ENCODE assay signal across 16 cellular contexts in genomic region chr14:51962678-51963077, GRCh38. TPM values are rescaled to one million over a fixed set of nuclear protein-coding genes. Genes with fewer than 3 reads are reported as not detected.
DNase-seq lines count a peak whose midpoint lies in the region; ATAC-seq, FAIRE-seq and TF ChIP-seq lines count a peak whose summit lies in the region.
"Had no signal": no experiment of that assay in that cellular context is flagged by ENCODE, and none has a peak within 500 bp of the region (broad histone marks: within the 10 kb centered on the region; RNA-seq: fewer than 3 reads in every experiment).

No MANE protein-coding gene starts in this region.

- peaks cover 20% of the 10 kb centered on the region for H3K9me3 ChIP-seq in CD4-positive, alpha-beta T cell (ENCODE audit: control insufficient read depth, low read length)
- H3K9me3 ChIP-seq in mesodermal cell (ENCODE audit: control insufficient read depth, low read length) = peaks cover 15% of the 10 kb centered on the region
- no peaks in the 10 kb centered on the region for H3K9me3 ChIP-seq in adrenal gland (replicated peaks in 1 of 3)
- H3K9me3 ChIP-seq: vagina had no signal

- WGBS in mesodermal cell (ENCODE audit: insufficient coverage in 2 of 2), 2 experiments = 50 to 80% methylated on average over 1 to 2 of the region's 3 CpGs
- 13 to 38% methylated on average over 3 of the region's 3 CpGs for WGBS in lower leg skin, 2 donors
- 14 to 27% (median 24%) methylated on average over 2 to 3 of the region's 3 CpGs for WGBS in adrenal gland, 4 donors

- POLR2A ChIA-PET in CD4-positive, alpha-beta T cell (lab: Charles Lee) = interaction anchor here (1.0 to 1.7 kb wide), 3 partner anchors 95 to 311 kb away, joined by 3 to 4 read pairs (median 4); partner anchors contain the start of gene FRMD6

- H3K27me3 ChIP-seq in CD4-positive, alpha-beta T cell (ENCODE audit: control insufficient read depth, insufficient read depth, low read length) = no peaks in the 10 kb centered on the region
- H3K27me3 ChIP-seq in bronchial epithelial cell (ENCODE audit: control insufficient read depth, insufficient read depth, low read length) (no peaks in the 10 kb centered on the region), adrenal gland (no peaks in the 10 kb centered on the region)
- H3K27me3 ChIP-seq: BLaER1, gastroesophageal sphincter, vagina had no signal

- peaks cover 92% of the 10 kb centered on the region for H3K36me3 Mint-ChIP-seq in CD4-positive, alpha-beta T cell (ENCODE audit: low read depth)

- peak overlapping the region; percentile 21 for H3K27ac ChIP-seq in CD4-positive, alpha-beta T cell (ENCODE audit: low read depth, low read length)
- H3K27ac ChIP-seq in mesodermal cell (ENCODE audit: low read depth, low read length, severe bottlenecking) = peak overlapping the region; percentile 46
- H3K27ac ChIP-seq in adrenal gland = no peak overlapping the region
- H3K27ac ChIP-seq: BLaER1, vagina had no signal

- ATAC-seq in CD4-positive, alpha-beta T cell (ENCODE audit: poor library complexity) = no peak
- ATAC-seq: gastroesophageal sphincter; GM12878; right cardiac atrium; stimulated activated naive B cell treated with anti-CD40 and anti-IgM and Interleukin-4, amounts not matched to agents 10 μg/mL and 1 μg/mL and 100 μg/mL, for 72 hours had no signal

- H3K36me3 ChIP-seq in bronchial epithelial cell (ENCODE audit: control insufficient read depth, insufficient read depth, low read length) = no peaks in the 10 kb centered on the region
- H3K36me3 ChIP-seq in mesodermal cell (ENCODE audit: control insufficient read depth, insufficient read depth, low read length) = peaks cover 13% of the 10 kb centered on the region
- no peaks in the 10 kb centered on the region for H3K36me3 ChIP-seq in adrenal gland (replicated peaks in 1 of 2)
- H3K36me3 ChIP-seq: gastroesophageal sphincter, vagina had no signal

- CTCF ChIA-PET in CD4-positive, alpha-beta T cell (lab: Charles Lee) = interaction anchor here (0.7 to 1.0 kb wide), 2 partner anchors 16 to 33 kb away, joined by 3 to 6 read pairs; no protein-coding TSS in a partner anchor

- peak; percentile 60 for FAIRE-seq in bronchial epithelial cell (lab: Jason Lieb, UNC)
- FAIRE-seq: GM12878 had no signal

- peak overlapping the region; percentile 90 for H3K27ac Mint-ChIP-seq in CD4-positive, alpha-beta T cell
- H3K27ac Mint-ChIP-seq: stimulated activated naive B cell treated with anti-CD40 and anti-IgM and Interleukin-4, amounts not matched to agents 10 μg/mL and 1 μg/mL and 100 μg/mL, for 72 hours had no signal

- H3K27me3 Mint-ChIP-seq in CD4-positive, alpha-beta T cell = no peaks in the 10 kb centered on the region
- H3K27me3 Mint-ChIP-seq: stimulated activated naive B cell treated with anti-CD40 and anti-IgM and Interleukin-4, amounts not matched to agents 10 μg/mL and 1 μg/mL and 100 μg/mL, for 72 hours had no signal

- intact Hi-C loops in CD4-positive, alpha-beta T cell (cut with DNase I, micrococcal nuclease) = loop anchor here in 1 of 2 experiments (5.0 kb wide), 1 partner anchor 115 kb away; no protein-coding TSS in a partner anchor
- intact Hi-C loops in lower leg skin (cut with DNase I; ENCODE audit: low total_unique reads) = no loop called here
- intact Hi-C loops in adrenal gland (cut with DNase I) = no loop called here

- peak overlapping the region; percentile 25 for H3K4me3 Mint-ChIP-seq in CD4-positive, alpha-beta T cell

- TF ChIP-seq POLR2A in lower leg skin (IDR thresholded peaks at IDR 0.05) (no peak), adrenal gland (IDR thresholded peaks at IDR 0.05) (no peak)

- peaks cover 4% of the 10 kb centered on the region for H3K4me1 ChIP-seq in mesodermal cell (ENCODE audit: control insufficient read depth, insufficient read depth, low read length, poor library complexity, severe bottlenecking)
- peaks cover 0 to 17% of the 10 kb centered on the region in 2 donors for H3K4me1 ChIP-seq in adrenal gland (replicated peaks in 1 of 2)
- H3K4me1 ChIP-seq: BLaER1, vagina had no signal

- no peak overlapping the region for H3K4me3 ChIP-seq in bronchial epithelial cell (ENCODE audit: low read depth, low read length)
- no peak overlapping the region for H3K4me3 ChIP-seq in mesodermal cell (ENCODE audit: extremely low read depth, insufficient read depth, low read length, poor library complexity, severe bottlenecking)
- H3K4me3 ChIP-seq in lower leg skin (ENCODE audit: low read depth, poor library complexity, severe bottlenecking) = no peak overlapping the region
- H3K4me3 ChIP-seq in adrenal gland = no peak overlapping the region
- H3K4me3 ChIP-seq: BLaER1, GM12878, vagina had no signal

- no peak for TF ChIP-seq CTCF in CD4-positive, alpha-beta T cell (IDR thresholded peaks at IDR 0.05)
- no peak for TF ChIP-seq CTCF in bronchial epithelial cell (IDR thresholded peaks at IDR 0.05; ENCODE audit: insufficient read depth, low read length, severe bottlenecking)
- no peak for TF ChIP-seq CTCF in lower leg skin (IDR thresholded peaks at IDR 0.05)
- TF ChIP-seq CTCF in adrenal gland (IDR thresholded peaks at IDR 0.05) = no peak

- DNase-seq in CD4-positive, alpha-beta T cell = no peak
- peak; percentile 16 for DNase-seq in M059J (ENCODE audit: low read depth)
- no peak for DNase-seq in bronchial epithelial cell (ENCODE audit: low read depth)
- DNase-seq in lower leg skin (ENCODE audit: low spot score in 2 of 2) = no peak
- DNase-seq in adrenal gland = no peak
- DNase-seq in NCI-H1105 (lab: John Stamatoyannopoulos, UW) = no peak
- no peak for DNase-seq in retina
- DNase-seq: DND-41; NCI-H1048; right cardiac atrium; stimulated activated naive B cell treated with anti-CD40 and anti-IgM and Interleukin-4, amounts not matched to agents 10 μg/mL and 1 μg/mL and 100 μg/mL, for 72 hours had no signal

- H3K4me1 Mint-ChIP-seq in CD4-positive, alpha-beta T cell (ENCODE audit: low read depth) = peaks cover 60% of the 10 kb centered on the region

- H3K9me3 Mint-ChIP-seq in CD4-positive, alpha-beta T cell = peaks cover 12% of the 10 kb centered on the region

RNA-seq across cellular contexts. Expression of gene RTRAF, which starts 26.7 kb away (rescaled TPM):
- 100 to 1,000 TPM; 155 to 157 TPM for total RNA-seq in CD4-positive, alpha-beta T cell
- 146 and 189 TPM in 2 replicates for total RNA-seq in M059J (2014; rRNA removed; shearing (Covaris generic))
- 54.8 and 69.2 TPM in 2 replicates for total RNA-seq in bronchial epithelial cell
- polyA plus RNA-seq in mesodermal cell (2013, experiment 1 of 2) = 343 TPM
- polyA plus RNA-seq in mesodermal cell (2013, experiment 2 of 2) = 370 TPM
- total RNA-seq in lower leg skin = 10 to 100 TPM; 32.5 to 48.0 (median 40.6) TPM
- total RNA-seq in adrenal gland = 100 to 1,000 TPM in 4 of 8 donors, 10 to 100 TPM in 4; 12.9 to 220 (median 108) TPM
- 100 to 1,000 TPM; 215 to 308 (median 219) TPM for polyA plus RNA-seq in adrenal gland

Comparison
In these comparisons a context has a peak if more than half of its experiments do, and no peak if none do; other contexts are left out.
1. H3K27ac ChIP-seq: peak in CD4-positive, alpha-beta T cell (single experiment) and mesodermal cell (single experiment); none in adrenal gland (0 of 5).